Comparison of ENCODE assay signal across 8 cellular contexts in genomic region chr21:44299085-44299457, GRCh38. TPM values are rescaled to one million over a fixed set of nuclear protein-coding genes. Genes with fewer than 3 reads are reported as not detected.
DNase-seq lines count a peak whose midpoint lies in the region; ATAC-seq and TF ChIP-seq lines count a peak whose summit lies in the region.

No MANE protein-coding gene starts in this region.

- peak overlapping the region; percentile 73 for H3K27ac ChIP-seq in HL-60 (replicated peaks)
- H3K27ac ChIP-seq in liver (ENCODE audit: low read depth in 1 of 2, low read length in 2 of 2) = peak overlapping the region; percentile 83 to 93
- peak overlapping the region; percentile 92 for H3K27ac ChIP-seq in vagina

- no peaks in the 10 kb centered on the region for H3K27me3 ChIP-seq in HL-60 (ENCODE audit: insufficient read depth, poor library complexity, severe bottlenecking)
- no peaks in the 10 kb centered on the region for H3K27me3 ChIP-seq in liver (ENCODE audit: control insufficient read depth in 4 of 4, insufficient read depth in 4 of 4, low read length in 3 of 4)
- H3K27me3 ChIP-seq in vagina = no peaks in the 10 kb centered on the region

- intact Hi-C loops in vagina (cut with DNase I) = no loop called here

- TF ChIP-seq POLR2A in vagina (IDR thresholded peaks at IDR 0.05) = no peak

- H3K4me3 ChIP-seq in AG09309 (ENCODE audit: control insufficient read depth, low read depth, low read length) = peak overlapping the region; percentile 77
- peak overlapping the region; percentile 88 for H3K4me3 ChIP-seq in HL-60 (replicated peaks; ENCODE audit: insufficient read depth, low read length)
- peak overlapping the region in 2 of 3 donors; percentile 71 to 89 for H3K4me3 ChIP-seq in liver (ENCODE audit: low read depth in 1 of 3, low read length in 3 of 3)
- peak overlapping the region; percentile 79 to 99 for H3K4me3 ChIP-seq in vagina

- H3K4me1 ChIP-seq in liver (ENCODE audit: control insufficient read depth in 4 of 4, insufficient read depth in 4 of 4, low read length in 3 of 4) (peaks cover 12 to 50% (median 45%) of the 10 kb centered on the region in 4 donors), vagina (peaks cover 77% of the 10 kb centered on the region)

- no peak for ATAC-seq in HG03095 (IDR thresholded peaks at IDR 0.05; ENCODE audit: unreplicated experiment)

- no peak for TF ChIP-seq RAD21 in liver (IDR thresholded peaks at IDR 0.05)

- peak overlapping the region; percentile 32 to 53 for H3K9ac ChIP-seq in liver (ENCODE audit: low read depth in 1 of 2, low read length in 2 of 2)

- 35% methylated on average over 10 of the region's 10 CpGs for WGBS in liver

- no peak for DNase-seq in AG09309 (ENCODE audit: low read depth)
- no peak for DNase-seq in HL-60 (ENCODE audit: low read depth in 1 of 2, low spot score in 1 of 2)
- peak; percentile 26 for DNase-seq in astrocyte of the hippocampus (ENCODE audit: low read depth, low spot score)
- DNase-seq in vagina (ENCODE audit: extremely low spot score in 2 of 2) = no peak
- no peak for DNase-seq in DMS 273 (lab: John Stamatoyannopoulos, UW; ENCODE audit: unreplicated experiment)
- no peak for DNase-seq in T1000 (lab: John Stamatoyannopoulos, UW)

- H3K36me3 ChIP-seq in liver (ENCODE audit: control insufficient read depth in 4 of 4, insufficient read depth in 3 of 4, low read depth in 1 of 4, low read length in 3 of 4) = no peaks in the 10 kb centered on the region
- no peaks in the 10 kb centered on the region for H3K36me3 ChIP-seq in vagina

- H3K9me3 ChIP-seq in liver (ENCODE audit: control insufficient read depth in 4 of 4, low read length in 3 of 4) (no peaks in the 10 kb centered on the region), vagina (no peaks in the 10 kb centered on the region)

- TF ChIP-seq CTCF in AG09309 (IDR thresholded peaks at IDR 0.05; ENCODE audit: control insufficient read depth, insufficient read depth, low read depth, low read length, missing control alignments) (no peak), HL-60 (IDR thresholded peaks at IDR 0.05; ENCODE audit: insufficient read depth, low read length) (no peak), liver (IDR thresholded peaks at IDR 0.05; ENCODE audit: low read depth, low read length, missing input control) (no peak), vagina (IDR thresholded peaks at IDR 0.05) (no peak)

TF ChIP-seq in liver, 16 proteins besides CTCF, POLR2A, EP300 and RAD21:
- no peak for TF ChIP-seq RXRA (IDR thresholded peaks at IDR 0.05)
- TF ChIP-seq EGR1 (IDR thresholded peaks at IDR 0.05; ENCODE audit: low read depth in 2 of 2) = no peak
- no peak for TF ChIP-seq ZBTB33 (IDR thresholded peaks at IDR 0.05)
- no peak for TF ChIP-seq MAX (IDR thresholded peaks at IDR 0.05)
- no peak for TF ChIP-seq HNF4A (conservative IDR thresholded peaks at IDR 0.05)
- no peak for TF ChIP-seq GABPA (IDR thresholded peaks at IDR 0.05 in 1 of 2, conservative IDR thresholded peaks at IDR 0.05 in 1 of 2)
- no peak for TF ChIP-seq FOXA2 (IDR thresholded peaks at IDR 0.05)
- no peak for TF ChIP-seq FOXA1 (IDR thresholded peaks at IDR 0.05)
- no peak for TF ChIP-seq JUND (IDR thresholded peaks at IDR 0.05)
- no peak for TF ChIP-seq REST (IDR thresholded peaks at IDR 0.05)

RNA-seq across cellular contexts. Expression of gene PFKL, which starts 0.8 kb away (rescaled TPM):
- total RNA-seq in liver (10 to 100 TPM; 83.9 to 98.4 TPM), vagina (79.1 TPM)
- polyA plus RNA-seq in liver = 10 to 100 TPM; 48.1 to 78.1 TPM

RNA-seq across cellular contexts. Expression of gene AIRE, which starts 13.4 kb away (rescaled TPM):
- total RNA-seq in liver (under 1 TPM in 1 of 2 donors, not detected in 1; 0.05 TPM), vagina (0.25 TPM)
- polyA plus RNA-seq in liver = not detected

RNA-seq across cellular contexts. Expression of gene DNMT3L, which starts 37.4 kb away (rescaled TPM):
- total RNA-seq in liver (under 1 TPM in 1 of 2 donors, not detected in 1; 0.25 TPM), vagina (not detected)
- polyA plus RNA-seq in liver = under 1 TPM; 0.18 to 0.99 TPM

RNA-seq across cellular contexts. Expression of gene CFAP410, which starts 40.1 kb away (rescaled TPM):
- total RNA-seq in liver (10 to 100 TPM; 11.7 to 12.9 TPM), vagina (24.3 TPM)
- 10 to 100 TPM in 1 of 2 donors, 1 to 10 TPM in 1; 7.9 to 16.3 TPM for polyA plus RNA-seq in liver

RNA-seq across cellular contexts. Expression of gene TRPM2, which starts 54.4 kb away (rescaled TPM):
- total RNA-seq in liver (1 to 10 TPM in 1 of 2 donors, under 1 TPM in 1; 0.65 to 1.3 TPM), vagina (2.2 TPM)
- under 1 TPM; 0.43 to 0.61 TPM for polyA plus RNA-seq in liver
